1 cellular context compared by ENCODE assay signal in genomic region chr12:57211791-57212700, GRCh38.
TF ChIP-seq lines count a peak whose summit lies in the region.

No MANE protein-coding gene starts in this region.

TF ChIP-seq in HepG2, 621 proteins besides CTCF, POLR2A, EP300 and RAD21:
- peak; percentile 20 for TF ChIP-seq AGO2 (optimal IDR thresholded peaks at IDR 0.05; ENCODE audit: low read depth, low read length)
- no peak for TF ChIP-seq CEBPB (IDR thresholded peaks at IDR 0.05; ENCODE audit: borderline replicate concordance, low read depth, low read length)
TF ChIP-seq in HepG2: peak in this region for 1.
